In the genomic region with DNA sequence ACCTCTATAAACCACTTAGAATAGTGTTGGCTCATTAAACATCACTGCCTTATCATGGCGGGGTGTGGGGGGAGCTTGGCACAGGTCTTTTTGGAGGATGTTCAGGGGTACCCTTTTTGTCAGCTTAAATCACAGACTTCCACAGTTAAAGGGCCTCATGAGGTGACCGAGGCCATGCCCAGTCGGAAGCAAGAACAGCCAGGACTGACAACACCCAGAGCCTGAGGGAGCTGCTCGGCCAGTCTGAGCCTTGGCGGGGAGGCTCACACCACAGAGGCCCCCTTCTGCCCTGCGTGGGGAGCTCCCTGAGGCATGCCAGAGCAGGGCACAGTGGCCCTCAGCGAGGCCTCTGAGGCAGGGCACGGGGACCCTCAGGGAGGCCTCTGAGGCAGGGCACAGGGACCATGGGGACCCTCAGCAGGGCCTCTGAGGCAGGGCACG, we compare ENCODE assay signal across 15 cellular contexts. TPM values are rescaled to one million over a fixed set of nuclear protein-coding genes. Genes with fewer than 3 reads are reported as not detected.
A peak's percentile ranks its signal among the peaks of the same experiment; 100 is the strongest.
DNase-seq lines count a peak whose midpoint lies in the region; ATAC-seq and TF ChIP-seq lines count a peak whose summit lies in the region.
"Had no signal": no experiment of that assay in that cellular context is flagged by ENCODE, and none has a peak within 500 bp of the region (broad histone marks: within the 10 kb centered on the region; RNA-seq: fewer than 3 reads in every experiment).

No MANE protein-coding gene starts in this region.

- H3K27ac ChIP-seq in RWPE1 = peak overlapping the region; percentile 30
- H3K27ac ChIP-seq in gastroesophageal sphincter = peak overlapping the region; percentile 88 to 94 (median 92)
- H3K27ac ChIP-seq in thoracic aorta = peak overlapping the region; percentile 94 to 97
- H3K27ac ChIP-seq in MM.1S (ENCODE audit: low read length) = no peak overlapping the region

- H3K27me3 ChIP-seq in gastroesophageal sphincter (no peaks in the 10 kb centered on the region), thoracic aorta (replicated peaks; ENCODE audit: insufficient read depth) (no peaks in the 10 kb centered on the region), MM.1S (replicated peaks; ENCODE audit: insufficient read depth, low read length) (no peaks in the 10 kb centered on the region)

- no peaks in the 10 kb centered on the region for H4K20me1 ChIP-seq in MM.1S (ENCODE audit: insufficient read depth, low read length)

- no peak overlapping the region for H3K4me2 ChIP-seq in MM.1S (ENCODE audit: low read depth, low read length)

- no peak for TF ChIP-seq EP300 in gastroesophageal sphincter (IDR thresholded peaks at IDR 0.05)

- H3K27me3 Mint-ChIP-seq in neural crest cell (ENCODE audit: low read depth) = no peaks in the 10 kb centered on the region
- H3K27me3 Mint-ChIP-seq: activated T-cell treated with anti-CD3 and anti-CD28 coated beads, Interleukin-2, amount 50 U/mL, for 24 hours had no signal

- no peaks in the 10 kb centered on the region for H3K9me2 ChIP-seq in MM.1S (replicated peaks; ENCODE audit: insufficient read depth, low read length)

- no peak for ATAC-seq in gastroesophageal sphincter
- no peak for ATAC-seq in thoracic aorta (ENCODE audit: insufficient number of reproducible peaks, low FRiP score, low read depth)
- ATAC-seq in GM19452 (IDR thresholded peaks at IDR 0.05; ENCODE audit: unreplicated experiment) = no peak
- ATAC-seq in GM21526 (IDR thresholded peaks at IDR 0.05; ENCODE audit: low FRiP score, unreplicated experiment) = no peak
- ATAC-seq: stimulated activated memory B cell treated with anti-CD40 and anti-IgM and Interleukin-4, amounts not matched to agents 10 μg/mL and 1 μg/mL and 100 μg/mL, for 72 hours had no signal

- no peak for TF ChIP-seq POLR2A in gastroesophageal sphincter (IDR thresholded peaks at IDR 0.05)

- H3K79me2 ChIP-seq in MM.1S (ENCODE audit: low read length) = peaks cover 4% of the 10 kb centered on the region

- CTCF ChIA-PET in RWPE1 (lab: Yijun Ruan, JAX) = interaction anchor here (1.1 to 2.1 kb wide), 2 partner anchors 11 to 122 kb away, joined by 3 to 10 read pairs; no protein-coding TSS in a partner anchor

- TF ChIP-seq CTCF in RWPE1 (conservative IDR thresholded peaks at IDR 0.05; ENCODE audit: low read depth) (no peak), gastroesophageal sphincter (IDR thresholded peaks at IDR 0.05) (no peak), neural crest cell (conservative IDR thresholded peaks at IDR 0.05) (no peak), thoracic aorta (IDR thresholded peaks at IDR 0.05) (no peak), MM.1S (IDR thresholded peaks at IDR 0.05; ENCODE audit: low read length) (no peak)

- POLR2A ChIA-PET in RWPE1 (lab: Yijun Ruan, JAX; ENCODE audit: low non-redundant PET) = no interaction called here

- no peak overlapping the region for H2AFZ ChIP-seq in MM.1S (ENCODE audit: low read length)

- H3K36me3 Mint-ChIP-seq in neural crest cell (ENCODE audit: low read depth) = peaks cover 7% of the 10 kb centered on the region
- H3K36me3 Mint-ChIP-seq: stimulated activated memory B cell treated with anti-CD40 and anti-IgM and Interleukin-4, amounts not matched to agents 10 μg/mL and 1 μg/mL and 100 μg/mL, for 72 hours had no signal

- H3K4me1 ChIP-seq in gastroesophageal sphincter (peaks cover 11 to 65% (median 29%) of the 10 kb centered on the region in 3 donors), thoracic aorta (ENCODE audit: control insufficient read depth in 1 of 2, low read depth in 2 of 2) (peaks cover 41 to 76% of the 10 kb centered on the region in 2 donors), MM.1S (ENCODE audit: low read length) (peaks cover 43% of the 10 kb centered on the region)

- peak overlapping the region in 1 of 2 donors; percentile 12 for H3K4me3 ChIP-seq in gastroesophageal sphincter
- H3K4me3 ChIP-seq in thoracic aorta = peak overlapping the region; percentile 46
- no peak overlapping the region for H3K4me3 ChIP-seq in MM.1S (ENCODE audit: low read length)

- peaks cover 0 to 14% of the 10 kb centered on the region in 2 donors for H3K36me3 ChIP-seq in gastroesophageal sphincter
- H3K36me3 ChIP-seq in thoracic aorta = no peaks in the 10 kb centered on the region
- H3K36me3 ChIP-seq in MM.1S (replicated peaks; ENCODE audit: insufficient read depth, low read length) = no peaks in the 10 kb centered on the region

- no peaks in the 10 kb centered on the region for H3K9me3 Mint-ChIP-seq in neural crest cell
- H3K9me3 Mint-ChIP-seq: activated T-cell treated with anti-CD3 and anti-CD28 coated beads, Interleukin-2, amount 50 U/mL, for 24 hours; nephron progenitor cell; stimulated activated memory B cell treated with anti-CD40 and anti-IgM and Interleukin-4, amounts not matched to agents 10 μg/mL and 1 μg/mL and 100 μg/mL, for 72 hours had no signal

- H3F3A ChIP-seq in MM.1S (ENCODE audit: insufficient read depth, low read length) = peaks cover 15% of the 10 kb centered on the region

- H3K4me1 Mint-ChIP-seq in neural crest cell = peaks cover 58% of the 10 kb centered on the region

- WGBS in gastroesophageal sphincter (ENCODE audit: low coverage in 1 of 2), 2 donors = 38% methylated on average over 1 of the region's 9 CpGs; no CpG with 5 or more reads in 1 of the 2 donors

- no peak overlapping the region for H3K9ac ChIP-seq in MM.1S (ENCODE audit: low read length)

- peak overlapping the region; percentile 62 for H3K27ac Mint-ChIP-seq in neural crest cell (ENCODE audit: unreplicated experiment)
- H3K27ac Mint-ChIP-seq: activated T-cell treated with anti-CD3 and anti-CD28 coated beads, Interleukin-2, amount 50 U/mL, for 24 hours; stimulated activated memory B cell treated with anti-CD40 and anti-IgM and Interleukin-4, amounts not matched to agents 10 μg/mL and 1 μg/mL and 100 μg/mL, for 72 hours had no signal

- DNase-seq in RWPE1 (ENCODE audit: low spot score) (no peak), neural crest cell (ENCODE audit: low read depth, low spot score) (no peak), thoracic aorta (ENCODE audit: low spot score) (no peak), hypothalamus (lab: John Stamatoyannopoulos, UW) (no peak), MM.1S (no peak)
- DNase-seq: activated T-cell treated with anti-CD3 and anti-CD28 coated beads, Interleukin-2, amount 50 U/mL, for 24 hours; COR-L47; erythroblast; NCI-H1048; NCI-H526; nephron progenitor cell had no signal

- H3K9me3 ChIP-seq in gastroesophageal sphincter = no peaks in the 10 kb centered on the region
- no peaks in the 10 kb centered on the region for H3K9me3 ChIP-seq in thoracic aorta
- H3K9me3 ChIP-seq in MM.1S (replicated peaks; ENCODE audit: insufficient read depth, low read length) = no peaks in the 10 kb centered on the region

- no peak overlapping the region for H3K4me3 Mint-ChIP-seq in neural crest cell
- H3K4me3 Mint-ChIP-seq: activated T-cell treated with anti-CD3 and anti-CD28 coated beads, Interleukin-2, amount 50 U/mL, for 24 hours; nephron progenitor cell; stimulated activated memory B cell treated with anti-CD40 and anti-IgM and Interleukin-4, amounts not matched to agents 10 μg/mL and 1 μg/mL and 100 μg/mL, for 72 hours had no signal

RNA-seq across cellular contexts. Expression of a gene that starts 49.5 kb away (rescaled TPM):
- total RNA-seq in gastroesophageal sphincter (10 to 100 TPM; 18.5 to 24.3 (median 20.7) TPM), neural crest cell (55.6 and 70.7 TPM in 2 replicates), thoracic aorta (10 to 100 TPM; 20.8 to 29.6 TPM)
